Comparison of ENCODE assay signal across 22 cellular contexts in the genomic region with DNA sequence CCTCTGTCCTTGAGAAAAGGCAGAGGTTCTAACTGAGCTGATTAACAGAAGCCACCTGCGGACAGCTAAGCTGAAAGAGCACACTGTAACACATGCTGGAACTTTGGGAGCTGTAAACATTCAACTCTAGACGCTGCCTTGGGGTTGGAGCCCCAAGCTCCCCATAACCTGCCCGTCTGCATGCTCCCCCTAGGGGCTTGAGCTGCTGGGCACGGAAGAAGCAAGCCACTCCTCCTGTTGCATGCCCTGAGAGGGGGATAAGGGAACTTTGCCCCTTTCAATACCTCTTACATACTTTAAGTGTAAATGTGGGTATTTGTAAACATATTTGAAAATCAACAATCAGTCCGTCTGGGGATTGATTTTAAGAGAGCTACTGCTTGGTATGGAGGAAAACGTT.
A peak's percentile ranks its signal among the peaks of the same experiment; 100 is the strongest.
DNase-seq lines count a peak whose midpoint lies in the region; ATAC-seq and TF ChIP-seq lines count a peak whose summit lies in the region.
"Had no signal": no experiment of that assay in that cellular context is flagged by ENCODE, and none has a peak within 500 bp of the region (broad histone marks: within the 10 kb centered on the region; RNA-seq: fewer than 3 reads in every experiment).

No MANE protein-coding gene starts in this region.

- TF ChIP-seq CTCF in A673 (conservative IDR thresholded peaks at IDR 0.05; ENCODE audit: low read depth, low read length) (peak; percentile 23; the same call in 1 of the 2 replicates), WERI-Rb-1 (IDR thresholded peaks at IDR 0.05; ENCODE audit: low read depth, low read length) (peak; percentile 27), gastroesophageal sphincter (IDR thresholded peaks at IDR 0.05) (no peak), adrenal gland (IDR thresholded peaks at IDR 0.05) (no peak)
- no peak for TF ChIP-seq CTCF in CD8-positive, alpha-beta T cell (IDR thresholded peaks at IDR 0.05)

- BruUV-seq in A673 (replicated peaks; lab: Mats Ljungman, UMichigan) = no TSS peak

- intact Hi-C loops in A673 (cut with micrococcal nuclease; ENCODE audit: unreplicated experiment) (loop anchor here (10.0 kb wide), 1 partner anchor 407 kb away; no protein-coding TSS in a partner anchor), adrenal gland (cut with DNase I) (no loop called here)
- intact Hi-C loops in CD8-positive, alpha-beta T cell (cut with DNase I, micrococcal nuclease) = no loop called here

- TF ChIP-seq POLR2A in gastroesophageal sphincter (IDR thresholded peaks at IDR 0.05) = no peak
- TF ChIP-seq POLR2A in adrenal gland (IDR thresholded peaks at IDR 0.05) = no peak

- H3K9me3 ChIP-seq in A673 (ENCODE audit: low read depth, low read length, poor library complexity, severe bottlenecking) (no peaks in the 10 kb centered on the region), WERI-Rb-1 (ENCODE audit: severe bottlenecking) (no peaks in the 10 kb centered on the region), gastroesophageal sphincter (no peaks in the 10 kb centered on the region), adrenal gland (replicated peaks in 1 of 3) (no peaks in the 10 kb centered on the region)
- H3K9me3 ChIP-seq in CD8-positive, alpha-beta T cell (ENCODE audit: low read length) = no peaks in the 10 kb centered on the region

- no peaks in the 10 kb centered on the region for H3K9me3 Mint-ChIP-seq in CD8-positive, alpha-beta T cell

- POLR2A ChIA-PET in A673 (lab: Charles Lee; ENCODE audit: low non-redundant PET) = no interaction called here
- POLR2A ChIA-PET in CD8-positive, alpha-beta T cell (lab: Charles Lee) = no interaction called here

- H3K4me1 ChIP-seq in A673 (ENCODE audit: insufficient read depth, low read length, poor library complexity, severe bottlenecking) (no peaks in the 10 kb centered on the region), gastroesophageal sphincter (peaks cover 11 to 49% (median 32%) of the 10 kb centered on the region in 3 donors), rectal smooth muscle tissue (ENCODE audit: control insufficient read depth, insufficient read depth, low read length) (peaks cover 30% of the 10 kb centered on the region), adrenal gland (replicated peaks in 1 of 2) (no peaks in the 10 kb centered on the region)
- H3K4me1 ChIP-seq in CD8-positive, alpha-beta T cell (ENCODE audit: insufficient read depth, low read length) = no peaks in the 10 kb centered on the region

- DNase-seq in A673 (ENCODE audit: low spot score) = no peak
- no peak for DNase-seq in WERI-Rb-1
- DNase-seq in NCI-H524 (lab: John Stamatoyannopoulos, UW) = no peak
- DNase-seq in CD8-positive, alpha-beta T cell = no peak
- DNase-seq in cerebellar cortex (ENCODE audit: low spot score) = no peak
- no peak for DNase-seq in adrenal gland
- DNase-seq: 8988T, DMS153, DND-41, HCEC 1CT, NCI-H1048, NCI-H1417, NCI-H1694, NCI-H2029 treated with DMSO at 0.1 percent for 48 hours, NCI-H2227 treated with DMSO at 0.1 percent for 48 hours, NCI-H69, SIG-M5 had no signal

- H3K27ac ChIP-seq in A673 (ENCODE audit: low read depth, low read length, poor library complexity, severe bottlenecking) = no peak overlapping the region
- no peak overlapping the region for H3K27ac ChIP-seq in WERI-Rb-1
- H3K27ac ChIP-seq in gastroesophageal sphincter = peak overlapping the region; percentile 22 to 79 (median 74)
- peak overlapping the region; percentile 68 for H3K27ac ChIP-seq in rectal smooth muscle tissue (ENCODE audit: low read depth, low read length)
- H3K27ac ChIP-seq in CD8-positive, alpha-beta T cell (ENCODE audit: low read depth, low read length) = no peak overlapping the region
- no peak overlapping the region for H3K27ac ChIP-seq in adrenal gland
- H3K27ac ChIP-seq: HL-60, SK-N-MC had no signal

- H3K36me3 ChIP-seq in A673 (ENCODE audit: insufficient read depth, low read length, poor library complexity, severe bottlenecking) (no peaks in the 10 kb centered on the region), WERI-Rb-1 (no peaks in the 10 kb centered on the region), gastroesophageal sphincter (no peaks in the 10 kb centered on the region), rectal smooth muscle tissue (ENCODE audit: control insufficient read depth, insufficient read depth, low read length) (no peaks in the 10 kb centered on the region), adrenal gland (replicated peaks in 1 of 2) (no peaks in the 10 kb centered on the region)
- no peaks in the 10 kb centered on the region for H3K36me3 ChIP-seq in CD8-positive, alpha-beta T cell (ENCODE audit: insufficient read depth, low read length)

- no peak overlapping the region for H3K27ac Mint-ChIP-seq in CD8-positive, alpha-beta T cell
- H3K27ac Mint-ChIP-seq: IgD-negative memory B cell had no signal

- H3K27me3 Mint-ChIP-seq in CD8-positive, alpha-beta T cell (ENCODE audit: low read depth) = peaks cover 3% of the 10 kb centered on the region
- H3K27me3 Mint-ChIP-seq: IgD-negative memory B cell had no signal

- H3K9ac ChIP-seq in rectal smooth muscle tissue (ENCODE audit: low read length) = no peak overlapping the region

- H3K4me3 ChIP-seq in A673 (ENCODE audit: low read depth, low read length, poor library complexity, severe bottlenecking) (no peak overlapping the region), WERI-Rb-1 (ENCODE audit: low read depth, low read length) (no peak overlapping the region), gastroesophageal sphincter (no peak overlapping the region), rectal smooth muscle tissue (ENCODE audit: low read length) (no peak overlapping the region), adrenal gland (no peak overlapping the region)
- no peak overlapping the region for H3K4me3 ChIP-seq in CD8-positive, alpha-beta T cell (ENCODE audit: low read depth, low read length)
- H3K4me3 ChIP-seq: SK-N-MC had no signal

- no peak for ATAC-seq in gastroesophageal sphincter
- ATAC-seq in CD8-positive, alpha-beta T cell = no peak

- no peaks in the 10 kb centered on the region for H3K36me3 Mint-ChIP-seq in CD8-positive, alpha-beta T cell

- H3K4me3 Mint-ChIP-seq in CD8-positive, alpha-beta T cell = no peak overlapping the region
- H3K4me3 Mint-ChIP-seq: IgD-negative memory B cell had no signal

- WGBS in gastroesophageal sphincter (ENCODE audit: low coverage in 1 of 2), 2 donors = 68 to 70% methylated on average over 4 of the region's 6 CpGs
- 46 to 65% (median 51%) methylated on average over 6 of the region's 6 CpGs for WGBS in adrenal gland, 4 donors

- CTCF ChIA-PET in A673 (lab: Charles Lee) = no interaction called here
- CTCF ChIA-PET in CD8-positive, alpha-beta T cell (lab: Charles Lee) = no interaction called here

- no peaks in the 10 kb centered on the region for H3K27me3 ChIP-seq in A673 (replicated peaks; ENCODE audit: insufficient read depth, low read depth, low read length, poor library complexity)
- H3K27me3 ChIP-seq in WERI-Rb-1 (ENCODE audit: insufficient read depth, low read depth, severe bottlenecking) = no peaks in the 10 kb centered on the region
- H3K27me3 ChIP-seq in gastroesophageal sphincter = no peaks in the 10 kb centered on the region
- H3K27me3 ChIP-seq in rectal smooth muscle tissue (ENCODE audit: control insufficient read depth, insufficient read depth, low read length) = no peaks in the 10 kb centered on the region
- H3K27me3 ChIP-seq in CD8-positive, alpha-beta T cell (ENCODE audit: insufficient read depth, low read length) = no peaks in the 10 kb centered on the region
- no peaks in the 10 kb centered on the region for H3K27me3 ChIP-seq in adrenal gland

- no peak for TF ChIP-seq EP300 in gastroesophageal sphincter (IDR thresholded peaks at IDR 0.05)

- no peaks in the 10 kb centered on the region for H3K4me1 Mint-ChIP-seq in CD8-positive, alpha-beta T cell (ENCODE audit: low read depth)

Comparison
In these comparisons a context has a peak if more than half of its experiments do, and no peak if none do; other contexts are left out.
1. H3K27ac ChIP-seq: peak in gastroesophageal sphincter (4 of 4) and rectal smooth muscle tissue (single experiment); none in A673 (single experiment), WERI-Rb-1 (single experiment), CD8-positive, alpha-beta T cell (single experiment) and adrenal gland (0 of 5).
2. CTCF ChIP-seq: peak in A673 (single experiment) and WERI-Rb-1 (single experiment); none in gastroesophageal sphincter (0 of 4), CD8-positive, alpha-beta T cell (single experiment) and adrenal gland (0 of 6).